In the genomic region with DNA sequence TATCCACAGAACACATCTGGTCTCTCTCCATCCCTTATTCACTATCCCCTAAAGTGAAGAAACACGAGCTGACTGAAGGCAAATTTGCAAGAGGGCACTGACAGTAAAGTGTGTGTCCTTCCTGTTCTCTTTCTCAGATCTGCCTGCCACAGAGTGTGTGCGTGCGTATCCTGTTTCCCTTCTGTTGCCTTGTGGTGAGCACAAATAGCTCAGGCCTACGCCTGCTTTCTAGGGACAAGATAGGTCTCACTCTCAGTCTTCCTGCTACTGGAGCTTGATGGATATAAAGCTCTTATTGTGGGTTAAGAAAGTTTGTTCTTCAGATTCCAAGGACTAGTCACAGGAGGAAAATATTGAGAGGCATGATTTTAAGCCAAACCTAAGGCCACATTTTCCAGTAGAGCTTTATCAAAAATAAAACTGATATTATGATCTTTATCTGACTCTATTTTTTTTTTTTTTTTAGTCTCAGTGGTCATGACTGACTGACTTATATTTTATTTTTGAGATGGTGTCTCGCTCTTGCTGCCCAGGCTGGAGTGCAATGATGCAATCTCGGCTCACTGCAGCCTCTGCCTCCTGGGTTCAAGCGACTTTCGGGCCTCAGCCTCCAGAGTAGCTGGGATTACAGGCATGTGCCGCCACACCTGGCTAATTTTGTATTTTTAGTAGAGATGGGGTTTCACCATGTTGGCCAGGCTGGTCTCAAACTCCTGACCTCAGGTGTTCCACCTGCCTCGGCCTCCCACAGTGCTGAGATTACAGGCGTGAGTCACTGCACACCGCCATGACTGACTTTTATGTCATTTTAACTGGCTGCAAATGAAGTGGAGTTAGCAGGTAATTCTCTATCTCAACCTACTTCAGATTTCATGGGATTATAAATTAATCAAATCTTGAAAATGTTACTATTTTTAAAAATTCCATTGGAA, we compare ENCODE assay signal across 8 cellular contexts.
DNase-seq lines count a peak whose midpoint lies in the region; ATAC-seq and TF ChIP-seq lines count a peak whose summit lies in the region.

No MANE protein-coding gene starts in this region.

- no peaks in the 10 kb centered on the region for H3K9me2 ChIP-seq in Loucy (replicated peaks; ENCODE audit: low read depth, low read length)

- H3K9ac ChIP-seq in Loucy (ENCODE audit: low read depth, low read length, poor library complexity, severe bottlenecking): no peak overlapping the region

- peaks cover 16% of the 10 kb centered on the region for H3K4me1 ChIP-seq in Loucy (ENCODE audit: insufficient read depth, low read length, poor library complexity, severe bottlenecking)

- H3K36me3 ChIP-seq in Loucy (ENCODE audit: insufficient read depth, low read length): no peaks in the 10 kb centered on the region

- H3K4me2 ChIP-seq in Loucy (ENCODE audit: low read depth, low read length, poor library complexity, severe bottlenecking): peak overlapping the region; percentile 59

- peaks cover 31% of the 10 kb centered on the region for H3K4me1 Mint-ChIP-seq in activated CD8-positive, alpha-beta memory T cell treated with anti-CD3 and anti-CD28 coated beads, Interleukin-2, amount 10 ng/mL, durations not matched to agents 7 days and 5 days

- H3K27me3 ChIP-seq in Loucy (ENCODE audit: insufficient read depth, low read length, poor library complexity, severe bottlenecking): no peaks in the 10 kb centered on the region

- no peaks in the 10 kb centered on the region for H3K79me2 ChIP-seq in Loucy (ENCODE audit: insufficient read depth, low read length)

- H3K36me3 Mint-ChIP-seq in activated CD8-positive, alpha-beta memory T cell treated with anti-CD3 and anti-CD28 coated beads, Interleukin-2, amount 10 ng/mL, durations not matched to agents 7 days and 5 days: peaks cover 9% of the 10 kb centered on the region

- peak; percentile 100 for ATAC-seq in activated CD8-positive, alpha-beta memory T cell treated with anti-CD3 and anti-CD28 coated beads, Interleukin-2, amount 10 ng/mL, durations not matched to agents 7 days and 5 days

- CTCF ChIA-PET in activated CD8-positive, alpha-beta memory T cell treated with anti-CD3 and anti-CD28 coated beads, Interleukin-2, amount 10 ng/mL, durations not matched to agents 7 days and 5 days (lab: Charles Lee): interaction anchor here (0.8 to 1.4 kb wide), 4 partner anchors 75 to 616 kb away, joined by 3 to 4 read pairs (median 3); no protein-coding TSS in a partner anchor

- no peaks in the 10 kb centered on the region for H4K20me1 ChIP-seq in Loucy (ENCODE audit: insufficient read depth, low read length, poor library complexity, severe bottlenecking)

- DNase-seq in NCI-H2196 (lab: John Stamatoyannopoulos, UW; ENCODE audit: unreplicated experiment) (peak; percentile 17), NCI-H2196 treated with DMSO at 0.1 percent for 48 hours (lab: John Stamatoyannopoulos, UW; ENCODE audit: unreplicated experiment) (no peak), H4 (ENCODE audit: low spot score) (peak; percentile 15), globus pallidus (ENCODE audit: low spot score) (peak; percentile 21), NCI-H146 treated with DMSO at 0.1 percent for 48 hours (lab: John Stamatoyannopoulos, UW; ENCODE audit: unreplicated experiment) (no peak)
- peak; percentile 88 for DNase-seq in activated CD8-positive, alpha-beta memory T cell treated with anti-CD3 and anti-CD28 coated beads, Interleukin-2, amount 10 ng/mL, durations not matched to agents 7 days and 5 days
- peak; percentile 2 for DNase-seq in stimulated activated CD8-positive, alpha-beta memory T cell treated with anti-CD3 and anti-CD28 coated beads, Interleukin-4, amount 100 ng/mL, for 24 hours (ENCODE audit: low read depth)

- H3K4me3 Mint-ChIP-seq in activated CD8-positive, alpha-beta memory T cell treated with anti-CD3 and anti-CD28 coated beads, Interleukin-2, amount 10 ng/mL, durations not matched to agents 7 days and 5 days: peak overlapping the region; percentile 47

- H3K9me3 ChIP-seq in Loucy (ENCODE audit: insufficient read depth, low read depth, low read length): no peaks in the 10 kb centered on the region

- peak overlapping the region; percentile 87 for H3K27ac Mint-ChIP-seq in activated CD8-positive, alpha-beta memory T cell treated with anti-CD3 and anti-CD28 coated beads, Interleukin-2, amount 10 ng/mL, durations not matched to agents 7 days and 5 days

- peak overlapping the region; percentile 28 for H3K4me3 ChIP-seq in Loucy (ENCODE audit: low read length, poor library complexity, severe bottlenecking)

- H3K9me3 Mint-ChIP-seq in activated CD8-positive, alpha-beta memory T cell treated with anti-CD3 and anti-CD28 coated beads, Interleukin-2, amount 10 ng/mL, durations not matched to agents 7 days and 5 days (ENCODE audit: low read depth): peaks cover 2% of the 10 kb centered on the region

- TF ChIP-seq CTCF in Loucy (conservative IDR thresholded peaks at IDR 0.05; ENCODE audit: low read length): no peak

- H2AFZ ChIP-seq in Loucy (ENCODE audit: low read length): no peak overlapping the region

- H3K27me3 Mint-ChIP-seq in activated CD8-positive, alpha-beta memory T cell treated with anti-CD3 and anti-CD28 coated beads, Interleukin-2, amount 10 ng/mL, durations not matched to agents 7 days and 5 days: no peaks in the 10 kb centered on the region

- no peaks in the 10 kb centered on the region for H3F3A ChIP-seq in Loucy (ENCODE audit: low read depth)

Comparison
In these comparisons a context has a peak if more than half of its experiments do, and no peak if none do; other contexts are left out.
1. DNase-seq: peak in NCI-H2196 (single experiment), H4 (single experiment), activated CD8-positive, alpha-beta memory T cell treated with anti-CD3 and anti-CD28 coated beads, Interleukin-2, amount 10 ng/mL, durations not matched to agents 7 days and 5 days (single experiment), globus pallidus (single experiment) and stimulated activated CD8-positive, alpha-beta memory T cell treated with anti-CD3 and anti-CD28 coated beads, Interleukin-4, amount 100 ng/mL, for 24 hours (single experiment); none in NCI-H2196 treated with DMSO at 0.1 percent for 48 hours (single experiment) and NCI-H146 treated with DMSO at 0.1 percent for 48 hours (single experiment).